In the genomic region with DNA sequence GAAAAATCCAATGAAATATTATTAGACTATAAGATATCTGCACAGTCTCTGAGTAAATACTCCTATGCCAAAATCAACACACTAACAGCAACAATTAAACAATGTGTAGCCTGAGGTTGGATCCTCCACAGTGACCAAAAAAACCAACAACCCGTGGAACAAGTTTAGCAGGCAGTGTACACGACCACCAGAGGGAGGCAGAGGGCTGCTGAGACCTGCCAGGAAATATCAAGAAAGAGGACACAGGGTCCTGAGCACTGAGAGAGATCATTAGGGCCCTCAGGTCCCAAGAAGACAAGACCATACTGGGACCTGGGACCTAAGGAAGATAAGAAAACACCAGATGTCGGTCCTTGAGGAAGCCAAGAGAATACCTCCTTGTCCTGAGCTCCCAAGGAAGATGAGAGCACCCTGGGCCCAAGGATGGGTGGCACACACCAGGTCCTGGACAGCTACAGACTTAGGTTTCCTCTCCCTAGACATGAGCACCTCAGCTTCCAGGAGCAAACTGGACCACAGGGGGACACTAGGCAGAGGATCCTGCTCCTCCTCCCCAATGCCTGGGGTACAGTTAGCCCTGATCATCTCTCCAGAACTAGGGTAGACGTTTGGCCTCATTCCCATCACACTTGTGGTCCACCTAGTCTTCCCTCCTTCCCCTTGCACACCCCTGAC, we compare ENCODE assay signal across 8 cellular contexts. TPM values are rescaled to one million over a fixed set of nuclear protein-coding genes. Genes with fewer than 3 reads are reported as not detected.
DNase-seq lines count a peak whose midpoint lies in the region; ATAC-seq and TF ChIP-seq lines count a peak whose summit lies in the region.

No MANE protein-coding gene starts in this region.

- peak; percentile 5 for ATAC-seq in activated CD8-positive, alpha-beta memory T cell treated with anti-CD3 and anti-CD28 coated beads, Interleukin-2, amount 10 ng/mL, durations not matched to agents 7 days and 5 days

- H3K27me3 Mint-ChIP-seq in activated CD8-positive, alpha-beta memory T cell treated with anti-CD3 and anti-CD28 coated beads, Interleukin-2, amount 10 ng/mL, durations not matched to agents 7 days and 5 days, result no peaks in the 10 kb centered on the region
- peaks cover 17% of the 10 kb centered on the region for H3K27me3 Mint-ChIP-seq in neural progenitor cell (ENCODE audit: insufficient read depth, low read depth)

- peaks cover 38% of the 10 kb centered on the region for H3K79me2 ChIP-seq in neural progenitor cell (ENCODE audit: low read depth)

- H3F3A ChIP-seq in neural progenitor cell (ENCODE audit: low read depth), result peaks cover 14% of the 10 kb centered on the region

- peak overlapping the region; percentile 96 for H3K4me3 ChIP-seq in neural progenitor cell
- peak overlapping the region; percentile 92 for H3K4me3 ChIP-seq in thymus (ENCODE audit: low read length)

- no peaks in the 10 kb centered on the region for H3K4me1 ChIP-seq in neural progenitor cell
- peaks cover 5% of the 10 kb centered on the region for H3K4me1 ChIP-seq in thymus (ENCODE audit: control insufficient read depth, insufficient read depth, low read length)

- peaks cover 34% of the 10 kb centered on the region for H3K9me3 ChIP-seq in neural progenitor cell (ENCODE audit: low read depth)
- peaks cover 36% of the 10 kb centered on the region for H3K9me3 ChIP-seq in thymus (ENCODE audit: control insufficient read depth)

- H4K20me1 ChIP-seq in neural progenitor cell (ENCODE audit: low read depth), result no peaks in the 10 kb centered on the region

- H3K9me3 Mint-ChIP-seq in activated CD8-positive, alpha-beta memory T cell treated with anti-CD3 and anti-CD28 coated beads, Interleukin-2, amount 10 ng/mL, durations not matched to agents 7 days and 5 days (ENCODE audit: low read depth), result peaks cover 35% of the 10 kb centered on the region
- peaks cover 86% of the 10 kb centered on the region for H3K9me3 Mint-ChIP-seq in neural progenitor cell

- TF ChIP-seq POLR2A in erythroblast (IDR thresholded peaks at IDR 0.05; ENCODE audit: low read length), result no peak

- TF ChIP-seq CTCF in neural progenitor cell (IDR thresholded peaks at IDR 0.05), result peak; percentile 55

- CTCF ChIA-PET in activated CD8-positive, alpha-beta memory T cell treated with anti-CD3 and anti-CD28 coated beads, Interleukin-2, amount 10 ng/mL, durations not matched to agents 7 days and 5 days (lab: Charles Lee), result interaction anchor here (1.1 kb wide), 1 partner anchor 167 kb away, joined by 3 read pairs; no protein-coding TSS in a partner anchor

- peak overlapping the region; percentile 94 for H3K4me2 ChIP-seq in neural progenitor cell

- no peak overlapping the region for H3K9ac ChIP-seq in neural progenitor cell

- H3K36me3 ChIP-seq in neural progenitor cell, result peaks cover 27% of the 10 kb centered on the region
- peaks cover 26% of the 10 kb centered on the region for H3K36me3 ChIP-seq in thymus (ENCODE audit: control insufficient read depth, insufficient read depth)

- 64% methylated on average over 4 of the region's 4 CpGs for WGBS in thymus

- peak overlapping the region; percentile 56 for H2AFZ ChIP-seq in neural progenitor cell (replicated peaks)

- peaks cover 53% of the 10 kb centered on the region for H3K36me3 Mint-ChIP-seq in activated CD8-positive, alpha-beta memory T cell treated with anti-CD3 and anti-CD28 coated beads, Interleukin-2, amount 10 ng/mL, durations not matched to agents 7 days and 5 days
- H3K36me3 Mint-ChIP-seq in neural progenitor cell, result peaks cover 51% of the 10 kb centered on the region

- DNase-seq in NCI-H2227 (lab: John Stamatoyannopoulos, UW; ENCODE audit: unreplicated experiment) (peak; percentile 53), NCI-H2227 treated with DMSO at 0.1 percent for 48 hours (lab: John Stamatoyannopoulos, UW) (no peak), NCI-H69 (lab: John Stamatoyannopoulos, UW) (peak; percentile 52), erythroblast (lab: John Stamatoyannopoulos, UW) (peak; percentile 86 to 89), neural progenitor cell (ENCODE audit: low spot score) (peak; percentile 47), epidermal melanocyte (ENCODE audit: insufficient read length, low spot score) (no peak)
- peak; percentile 83 for DNase-seq in activated CD8-positive, alpha-beta memory T cell treated with anti-CD3 and anti-CD28 coated beads, Interleukin-2, amount 10 ng/mL, durations not matched to agents 7 days and 5 days

- H3K27ac ChIP-seq in neural progenitor cell (no peak overlapping the region), thymus (ENCODE audit: low read depth) (peak overlapping the region; percentile 100)

- H3K4me3 Mint-ChIP-seq in activated CD8-positive, alpha-beta memory T cell treated with anti-CD3 and anti-CD28 coated beads, Interleukin-2, amount 10 ng/mL, durations not matched to agents 7 days and 5 days, result peak overlapping the region; percentile 92
- H3K4me3 Mint-ChIP-seq in neural progenitor cell, result peak overlapping the region; percentile 92

- no peaks in the 10 kb centered on the region for H3K27me3 ChIP-seq in neural progenitor cell
- H3K27me3 ChIP-seq in thymus (ENCODE audit: control insufficient read depth, insufficient read depth), result no peaks in the 10 kb centered on the region

- H3K27ac Mint-ChIP-seq in activated CD8-positive, alpha-beta memory T cell treated with anti-CD3 and anti-CD28 coated beads, Interleukin-2, amount 10 ng/mL, durations not matched to agents 7 days and 5 days, result peak overlapping the region; percentile 100
- no peak overlapping the region for H3K27ac Mint-ChIP-seq in neural progenitor cell

- peaks cover 22% of the 10 kb centered on the region for H3K4me1 Mint-ChIP-seq in activated CD8-positive, alpha-beta memory T cell treated with anti-CD3 and anti-CD28 coated beads, Interleukin-2, amount 10 ng/mL, durations not matched to agents 7 days and 5 days
- H3K4me1 Mint-ChIP-seq in neural progenitor cell, result peaks cover 8% of the 10 kb centered on the region

RNA-seq across cellular contexts. Expression of a gene that starts 0.8 kb away (rescaled TPM):
- total RNA-seq in activated CD8-positive, alpha-beta memory T cell treated with anti-CD3 and anti-CD28 coated beads, Interleukin-2, amount 10 ng/mL, durations not matched to agents 7 days and 5 days, result 10 to 100 TPM; 30.1 to 36.0 TPM
- total RNA-seq in neural progenitor cell (ENCODE audit: low replicate concordance), result 39.3 and 43.0 TPM in 2 replicates
- 33.2 TPM for polyA plus RNA-seq in thymus

RNA-seq across cellular contexts. Expression of a gene that starts 31.4 kb away (rescaled TPM):
- total RNA-seq in activated CD8-positive, alpha-beta memory T cell treated with anti-CD3 and anti-CD28 coated beads, Interleukin-2, amount 10 ng/mL, durations not matched to agents 7 days and 5 days, result 1 to 10 TPM; 4.0 to 4.6 TPM
- 28.4 and 36.2 TPM in 2 replicates for total RNA-seq in neural progenitor cell (ENCODE audit: low replicate concordance)
- polyA plus RNA-seq in thymus, result 9.3 TPM

RNA-seq across cellular contexts. Expression of a gene that starts 46.7 kb away (rescaled TPM):
- 10 to 100 TPM; 48.0 to 68.4 TPM for total RNA-seq in activated CD8-positive, alpha-beta memory T cell treated with anti-CD3 and anti-CD28 coated beads, Interleukin-2, amount 10 ng/mL, durations not matched to agents 7 days and 5 days
- total RNA-seq in neural progenitor cell (ENCODE audit: low replicate concordance), result 86.0 and 104 TPM in 2 replicates
- 28.0 TPM for polyA plus RNA-seq in thymus

Comparison
In these comparisons a context has a peak if more than half of its experiments do, and no peak if none do; other contexts are left out.
1. DNase-seq: peak in NCI-H2227 (single experiment), NCI-H69 (single experiment), activated CD8-positive, alpha-beta memory T cell treated with anti-CD3 and anti-CD28 coated beads, Interleukin-2, amount 10 ng/mL, durations not matched to agents 7 days and 5 days (single experiment), erythroblast (2 of 2) and neural progenitor cell (single experiment); none in NCI-H2227 treated with DMSO at 0.1 percent for 48 hours (single experiment) and epidermal melanocyte (single experiment).